ENCODE assay signal across 8 cellular contexts in genomic region chrX:151397741-151398070, GRCh38. TPM values are rescaled to one million over a fixed set of nuclear protein-coding genes. Genes with fewer than 3 reads are reported as not detected.
A peak's percentile ranks its signal among the peaks of the same experiment; 100 is the strongest.
DNase-seq lines count a peak whose midpoint lies in the region; ATAC-seq and TF ChIP-seq lines count a peak whose summit lies in the region.

No MANE protein-coding gene starts in this region.

- H3K27ac ChIP-seq in ascending aorta (peak overlapping the region; percentile 87 to 94), lung (ENCODE audit: low read depth in 1 of 2, low read length in 1 of 2) (peak overlapping the region; percentile 85 to 91)

- H3K27me3 ChIP-seq in ascending aorta (no peaks in the 10 kb centered on the region), lung (ENCODE audit: control insufficient read depth, insufficient read depth) (no peaks in the 10 kb centered on the region)

- TF ChIP-seq CTCF in ascending aorta (IDR thresholded peaks at IDR 0.05): no peak
- no peak for TF ChIP-seq CTCF in lung (IDR thresholded peaks at IDR 0.05; ENCODE audit: control extremely low read depth, extremely low read depth)

- no peaks in the 10 kb centered on the region for H3K4me1 ChIP-seq in ascending aorta
- H3K4me1 ChIP-seq in lung (ENCODE audit: control insufficient read depth in 2 of 2, insufficient read depth in 2 of 2, low read length in 2 of 2): peaks cover 0 to 5% of the 10 kb centered on the region in 2 donors

- peak overlapping the region; percentile 75 to 82 for H3K4me3 ChIP-seq in ascending aorta
- peak overlapping the region; percentile 70 for H3K4me3 ChIP-seq in lung

- H3K36me3 ChIP-seq in ascending aorta (no peaks in the 10 kb centered on the region), lung (ENCODE audit: control insufficient read depth in 2 of 2, insufficient read depth in 2 of 2, low read length in 2 of 2) (no peaks in the 10 kb centered on the region)

- intact Hi-C loops in ascending aorta (cut with DNase I): loop anchor here (5.0 to 10.0 kb wide), 6 partner anchors 523 to 1935 kb away; partner anchors contain the start of genes CETN2, EOLA2, GABRE and MTMR1

- WGBS in lung, 2 donors: 0 to 29% methylated on average over 2 of the region's 2 CpGs

- ATAC-seq in GM18861 (IDR thresholded peaks at IDR 0.05; ENCODE audit: unreplicated experiment): peak; percentile 5
- no peak for ATAC-seq in lung (ENCODE audit: insufficient read depth, low FRiP score)

- DNase-seq in HT-29 (ENCODE audit: low spot score) (peak; percentile 56), ascending aorta (ENCODE audit: low spot score in 2 of 2) (no peak), lung (ENCODE audit: low spot score) (no peak), SHP77 treated with DMSO at 0.1 percent for 48 hours (lab: John Stamatoyannopoulos, UW) (no peak), germinal center (ENCODE audit: low spot score) (no peak), NCI-H748 treated with DMSO at 0.1 percent for 48 hours (lab: John Stamatoyannopoulos, UW) (no peak), epidermal melanocyte (ENCODE audit: insufficient read length, low spot score) (no peak)

- H3K9me3 ChIP-seq in ascending aorta (no peaks in the 10 kb centered on the region), lung (ENCODE audit: control insufficient read depth in 2 of 2, insufficient read depth in 1 of 2, low read length in 1 of 2) (peaks cover 0 to 3% of the 10 kb centered on the region in 2 donors)

RNA-seq across cellular contexts. Expression of gene VMA21, which starts 0.7 kb away (rescaled TPM):
- total RNA-seq in HT-29 (2014; rRNA removed; shearing (Covaris generic)): 38.3 and 39.7 TPM in 2 replicates
- total RNA-seq in ascending aorta (10.0 TPM), lung (10 to 100 TPM; 26.2 to 36.3 TPM)
- polyA plus RNA-seq in lung: 10 to 100 TPM in 1 of 2 donors, 1 to 10 TPM in 1; 7.8 to 10.6 TPM
